Comparison of ENCODE assay signal across 10 cellular contexts in genomic region chr15:40793216-40793989, GRCh38. TPM values are rescaled to one million over a fixed set of nuclear protein-coding genes. Genes with fewer than 3 reads are reported as not detected.
A peak's percentile ranks its signal among the peaks of the same experiment; 100 is the strongest.
DNase-seq lines count a peak whose midpoint lies in the region; ATAC-seq and TF ChIP-seq lines count a peak whose summit lies in the region.
"Had no signal": no experiment of that assay in that cellular context is flagged by ENCODE, and none has a peak within 500 bp of the region (broad histone marks: within the 10 kb centered on the region; RNA-seq: fewer than 3 reads in every experiment).

No MANE protein-coding gene starts in this region.

- TF ChIP-seq CTCF in AG10803 (conservative IDR thresholded peaks at IDR 0.05; ENCODE audit: low read length) (no peak), astrocyte of the spinal cord (IDR thresholded peaks at IDR 0.05; ENCODE audit: low read depth, low read length) (no peak), mucosa of descending colon (IDR thresholded peaks at IDR 0.05) (no peak)

- H3K4me1 ChIP-seq in mucosa of descending colon (ENCODE audit: low read depth) = peaks cover 41% of the 10 kb centered on the region

- in situ Hi-C loops in astrocyte of the spinal cord (cut with HindIII; ENCODE audit: low sequenced_read_pairs) = no loop called here

- no peaks in the 10 kb centered on the region for H3K9me3 ChIP-seq in mucosa of descending colon
- H3K9me3 ChIP-seq: neutrophil had no signal

- intact Hi-C loops in mucosa of descending colon (cut with DNase I, micrococcal nuclease) = no loop called here

- ATAC-seq in mucosa of descending colon (peak; percentile 94), HG02763 (IDR thresholded peaks at IDR 0.05; ENCODE audit: unreplicated experiment) (no peak), GM18498 (IDR thresholded peaks at IDR 0.05; ENCODE audit: unreplicated experiment) (no peak)

- DNase-seq in AG10803 (ENCODE audit: low read depth) = peak; percentile 84
- DNase-seq in HK-2 (ENCODE audit: unreplicated experiment) = peak; percentile 71
- DNase-seq in astrocyte of the spinal cord (ENCODE audit: low read depth, low spot score) = peak; percentile 96
- DNase-seq in mucosa of descending colon = peak; percentile 61 to 91 (median 77)
- DNase-seq in inferior parietal cortex (ENCODE audit: extremely low spot score) = no peak
- DNase-seq in putamen (ENCODE audit: low spot score) = no peak
- DNase-seq: NCI-H1694 treated with DMSO at 0.1 percent for 48 hours had no signal

- no peaks in the 10 kb centered on the region for H3K36me3 ChIP-seq in mucosa of descending colon (ENCODE audit: low read depth)
- H3K36me3 ChIP-seq: neutrophil had no signal

- no peak overlapping the region for H3K4me3 ChIP-seq in AG10803 (ENCODE audit: low read length)
- no peak overlapping the region for H3K4me3 ChIP-seq in astrocyte of the spinal cord (ENCODE audit: low read depth, low read length)
- H3K4me3 ChIP-seq in mucosa of descending colon = no peak overlapping the region

RNA-seq across cellular contexts. Expression of gene ZFYVE19, which starts 13.5 kb away (rescaled TPM):
- total RNA-seq in mucosa of descending colon = 10 to 100 TPM; 22.2 to 37.5 (median 36.5) TPM

RNA-seq across cellular contexts. Expression of gene DNAJC17, which starts 13.9 kb away (rescaled TPM):
- 10 to 100 TPM; 29.6 to 47.6 (median 36.5) TPM for total RNA-seq in mucosa of descending colon

RNA-seq across cellular contexts. Expression of gene C15orf62, which starts 23.6 kb away (rescaled TPM):
- total RNA-seq in mucosa of descending colon = under 1 TPM; 0.32 to 0.63 (median 0.35) TPM

RNA-seq across cellular contexts. Expression of gene GCHFR, which starts 29.5 kb away (rescaled TPM):
- 10 to 100 TPM; 12.0 to 25.5 (median 18.2) TPM for total RNA-seq in mucosa of descending colon

RNA-seq across cellular contexts. Expression of gene PPP1R14D, which starts 35.1 kb away (rescaled TPM):
- 100 to 1,000 TPM in 2 of 3 donors, 10 to 100 TPM in 1; 57.5 to 186 (median 154) TPM for total RNA-seq in mucosa of descending colon

Comparison
In these comparisons a context has a peak if more than half of its experiments do, and no peak if none do; other contexts are left out.
1. DNase-seq: peak in AG10803 (single experiment), HK-2 (single experiment), astrocyte of the spinal cord (single experiment) and mucosa of descending colon (3 of 3); none in inferior parietal cortex (single experiment) and putamen (single experiment).